ENCODE assay signal across 2 cellular contexts in genomic region chr1:17572264-17572985, GRCh38.
TF ChIP-seq lines count a peak whose summit lies in the region.

No MANE protein-coding gene starts in this region.

TF ChIP-seq in GM23338, 12 proteins besides CTCF, POLR2A, EP300 and RAD21:
- TF ChIP-seq ZNF462 (CRISPR knock-in tag; IDR thresholded peaks at IDR 0.05) (no peak), EZH2 (IDR thresholded peaks at IDR 0.05; ENCODE audit: low read depth, unreplicated experiment) (no peak), POLR2AphosphoS5 (IDR thresholded peaks at IDR 0.05; ENCODE audit: low read depth) (no peak), CREB1 (CRISPR knock-in tag; IDR thresholded peaks at IDR 0.05; ENCODE audit: low read depth) (no peak), EZH2phosphoT487 (IDR thresholded peaks at IDR 0.05; ENCODE audit: unreplicated experiment) (no peak), STAT1 (IDR thresholded peaks at IDR 0.05; ENCODE audit: unreplicated experiment) (no peak), ZNF331 (CRISPR knock-in tag; IDR thresholded peaks at IDR 0.05; ENCODE audit: low read depth) (no peak), JUNB (IDR thresholded peaks at IDR 0.05; ENCODE audit: unreplicated experiment) (no peak), NANOG (IDR thresholded peaks at IDR 0.05; ENCODE audit: borderline replicate concordance) (no peak), ZNF114 (CRISPR knock-in tag; IDR thresholded peaks at IDR 0.05) (no peak)
- TF ChIP-seq, protein P1, sequence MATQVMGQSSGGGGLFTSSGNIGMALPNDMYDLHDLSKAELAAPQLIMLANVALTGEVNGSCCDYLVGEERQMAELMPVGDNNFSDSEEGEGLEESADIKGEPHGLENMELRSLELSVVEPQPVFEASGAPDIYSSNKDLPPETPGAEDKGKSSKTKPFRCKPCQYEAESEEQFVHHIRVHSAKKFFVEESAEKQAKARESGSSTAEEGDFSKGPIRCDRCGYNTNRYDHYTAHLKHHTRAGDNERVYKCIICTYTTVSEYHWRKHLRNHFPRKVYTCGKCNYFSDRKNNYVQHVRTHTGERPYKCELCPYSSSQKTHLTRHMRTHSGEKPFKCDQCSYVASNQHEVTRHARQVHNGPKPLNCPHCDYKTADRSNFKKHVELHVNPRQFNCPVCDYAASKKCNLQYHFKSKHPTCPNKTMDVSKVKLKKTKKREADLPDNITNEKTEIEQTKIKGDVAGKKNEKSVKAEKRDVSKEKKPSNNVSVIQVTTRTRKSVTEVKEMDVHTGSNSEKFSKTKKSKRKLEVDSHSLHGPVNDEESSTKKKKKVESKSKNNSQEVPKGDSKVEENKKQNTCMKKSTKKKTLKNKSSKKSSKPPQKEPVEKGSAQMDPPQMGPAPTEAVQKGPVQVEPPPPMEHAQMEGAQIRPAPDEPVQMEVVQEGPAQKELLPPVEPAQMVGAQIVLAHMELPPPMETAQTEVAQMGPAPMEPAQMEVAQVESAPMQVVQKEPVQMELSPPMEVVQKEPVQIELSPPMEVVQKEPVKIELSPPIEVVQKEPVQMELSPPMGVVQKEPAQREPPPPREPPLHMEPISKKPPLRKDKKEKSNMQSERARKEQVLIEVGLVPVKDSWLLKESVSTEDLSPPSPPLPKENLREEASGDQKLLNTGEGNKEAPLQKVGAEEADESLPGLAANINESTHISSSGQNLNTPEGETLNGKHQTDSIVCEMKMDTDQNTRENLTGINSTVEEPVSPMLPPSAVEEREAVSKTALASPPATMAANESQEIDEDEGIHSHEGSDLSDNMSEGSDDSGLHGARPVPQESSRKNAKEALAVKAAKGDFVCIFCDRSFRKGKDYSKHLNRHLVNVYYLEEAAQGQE (IDR thresholded peaks at IDR 0.05; ENCODE audit: unreplicated experiment): no peak
- TF ChIP-seq, protein P2, sequence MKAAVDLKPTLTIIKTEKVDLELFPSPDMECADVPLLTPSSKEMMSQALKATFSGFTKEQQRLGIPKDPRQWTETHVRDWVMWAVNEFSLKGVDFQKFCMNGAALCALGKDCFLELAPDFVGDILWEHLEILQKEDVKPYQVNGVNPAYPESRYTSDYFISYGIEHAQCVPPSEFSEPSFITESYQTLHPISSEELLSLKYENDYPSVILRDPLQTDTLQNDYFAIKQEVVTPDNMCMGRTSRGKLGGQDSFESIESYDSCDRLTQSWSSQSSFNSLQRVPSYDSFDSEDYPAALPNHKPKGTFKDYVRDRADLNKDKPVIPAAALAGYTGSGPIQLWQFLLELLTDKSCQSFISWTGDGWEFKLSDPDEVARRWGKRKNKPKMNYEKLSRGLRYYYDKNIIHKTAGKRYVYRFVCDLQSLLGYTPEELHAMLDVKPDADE (IDR thresholded peaks at IDR 0.05): no peak

TF ChIP-seq in K562, 482 proteins besides CTCF, POLR2A, EP300 and RAD21:
- TF ChIP-seq ZNF592 (IDR thresholded peaks at IDR 0.05): no peak
- TF ChIP-seq ZEB2 (IDR thresholded peaks at IDR 0.05): no peak
- TF ChIP-seq SMARCA5 (IDR thresholded peaks at IDR 0.05): no peak
- no peak for TF ChIP-seq GABPB1 (CRISPR knock-in tag; IDR thresholded peaks at IDR 0.05)
- no peak for TF ChIP-seq STAG1 (CRISPR knock-in tag; IDR thresholded peaks at IDR 0.05; ENCODE audit: borderline replicate concordance)
- TF ChIP-seq HMGXB4 (CRISPR knock-in tag; IDR thresholded peaks at IDR 0.05): no peak
- TF ChIP-seq ZNF274 (IDR thresholded peaks at IDR 0.05; ENCODE audit: borderline replicate concordance, low read depth, low read length): no peak
